Comparison of ENCODE assay signal across 8 cellular contexts in the genomic region with DNA sequence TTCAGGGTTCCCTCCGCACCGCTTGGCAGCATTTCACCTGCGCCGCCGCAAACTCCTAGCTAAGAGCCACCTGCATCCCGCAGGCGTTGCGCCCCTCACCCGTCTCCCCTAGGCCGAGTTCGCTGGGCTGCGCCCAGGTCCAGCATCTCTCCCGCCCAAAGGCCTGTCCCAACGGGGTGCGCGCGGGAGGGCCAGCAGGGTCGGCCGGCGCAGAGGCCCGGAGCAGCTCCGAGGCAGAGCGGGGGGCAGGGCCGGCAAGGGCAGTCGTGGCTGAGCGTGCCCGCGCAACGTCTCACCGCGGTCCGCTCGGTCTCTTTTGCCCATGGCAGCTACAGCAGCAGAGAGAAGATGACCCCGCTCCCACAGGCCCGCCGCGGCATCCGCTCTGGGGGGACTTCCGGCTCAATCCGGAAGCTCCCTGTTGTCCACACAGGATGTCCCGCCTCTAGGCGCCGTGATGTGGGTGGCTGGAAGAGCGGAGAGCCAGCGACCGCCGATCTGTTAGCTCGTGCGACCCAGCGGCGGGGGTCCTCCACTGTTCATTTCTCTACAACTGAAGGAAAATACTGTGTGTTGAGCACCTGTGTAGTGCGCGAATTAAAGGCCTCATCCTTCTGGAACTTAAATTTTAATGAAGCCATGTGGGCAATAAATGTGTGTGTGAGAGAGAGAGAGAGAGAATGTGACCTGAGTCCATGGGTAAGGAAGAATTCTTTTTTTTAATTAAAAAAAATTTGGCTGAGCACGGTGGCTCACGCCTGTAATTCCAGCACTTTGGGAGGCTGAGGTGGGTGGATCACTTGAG. TPM values are rescaled to one million over a fixed set of nuclear protein-coding genes. Genes with fewer than 3 reads are reported as not detected.
DNase-seq lines count a peak whose midpoint lies in the region; ATAC-seq and TF ChIP-seq lines count a peak whose summit lies in the region.

A gene (minus strand): TSS at position 387 of the 805 bp plus-strand sequence. CDS start 63 bp downstream, at position 324.

- TF ChIP-seq POLR2A in Peyer's patch (IDR thresholded peaks at IDR 0.05) (peak; percentile 20 to 27), esophagus squamous epithelium (IDR thresholded peaks at IDR 0.05) (peak in 1 of 4 donors; percentile 17)

- intact Hi-C loops in esophagus squamous epithelium (cut with DNase I), result loop anchor here (10.0 kb wide), 1 partner anchor 121 kb away; a partner anchor contains a TSS

- H3K4me3 ChIP-seq in Peyer's patch, result peak within 1 kb of the TSS; percentile 78 to 85 (median 81)
- peak within 1 kb of the TSS; percentile 66 to 100 (median 90) for H3K4me3 ChIP-seq in esophagus squamous epithelium

- H3K4me1 ChIP-seq in Peyer's patch (peaks cover 0 to 12% (median 0%) of the 10 kb centered on the region in 4 donors), esophagus squamous epithelium (peaks cover 5 to 23% (median 14%) of the 10 kb centered on the region in 3 donors)

- H3K9me3 ChIP-seq in Peyer's patch, result no peaks in the 10 kb centered on the region
- no peaks in the 10 kb centered on the region for H3K9me3 ChIP-seq in esophagus squamous epithelium

- H3K27me3 ChIP-seq in Peyer's patch (no peaks in the 10 kb centered on the region), esophagus squamous epithelium (no peaks in the 10 kb centered on the region)

- ATAC-seq in GM21528 (IDR thresholded peaks at IDR 0.05; ENCODE audit: low FRiP score, unreplicated experiment), result peak; percentile 97

- peak; percentile 55 for DNase-seq in DMS153 treated with DMSO at 0.1 percent for 48 hours (lab: John Stamatoyannopoulos, UW; ENCODE audit: unreplicated experiment)
- peak; percentile 83 for DNase-seq in HuH-7.5 (ENCODE audit: low spot score)
- DNase-seq in Peyer's patch, result peak; percentile 83 to 92 (median 86)
- peak; percentile 87 to 90 for DNase-seq in activated T-cell treated with anti-CD3 and anti-CD28 coated beads, Interleukin-2, amount 50 U/mL, for 48 hours
- no peak for DNase-seq in esophagus squamous epithelium (lab: John Stamatoyannopoulos, UW)
- peak; percentile 89 for DNase-seq in myocyte (ENCODE audit: low read depth)
- peak; percentile 72 to 78 for DNase-seq in stimulated activated CD8-positive, alpha-beta memory T cell treated with anti-CD3 and anti-CD28 coated beads, Interleukin-7, amount 100 ng/mL, for 4 hours (ENCODE audit: low read depth in 2 of 2)

- 0% methylated on average over 4 to 14 of the region's 55 CpGs for WGBS in esophagus squamous epithelium, 2 donors

- peak in 1 of 6 experiments; percentile 8 for TF ChIP-seq CTCF in Peyer's patch (IDR thresholded peaks at IDR 0.05)
- no peak for TF ChIP-seq CTCF in esophagus squamous epithelium (IDR thresholded peaks at IDR 0.05)

- peak within 1 kb of the TSS; percentile 62 to 82 (median 74) for H3K27ac ChIP-seq in Peyer's patch
- H3K27ac ChIP-seq in esophagus squamous epithelium, result peak within 1 kb of the TSS; percentile 65 to 88 (median 86)

- peaks cover 0 to 34% (median 0%) of the 10 kb centered on the region in 3 donors for H3K36me3 ChIP-seq in Peyer's patch
- H3K36me3 ChIP-seq in esophagus squamous epithelium, result peaks cover 6 to 39% (median 35%) of the 10 kb centered on the region in 3 donors

RNA-seq across cellular contexts. Expression of the gene that starts here (rescaled TPM):
- 100 to 1,000 TPM in 1 of 4 donors, 10 to 100 TPM in 3; 25.9 to 293 (median 57.8) TPM for total RNA-seq in Peyer's patch
- 10 to 100 TPM; 19.3 to 36.6 (median 25.2) TPM for total RNA-seq in esophagus squamous epithelium
- total RNA-seq in myocyte, result 34.7 and 34.9 TPM in 2 replicates
- polyA plus RNA-seq in myocyte (2012), result 36.4 TPM
